ENCODE assay signal across 7 cellular contexts in genomic region chr1:145871994-145872411, GRCh38. TPM values are rescaled to one million over a fixed set of nuclear protein-coding genes. Genes with fewer than 3 reads are reported as not detected.
DNase-seq lines count a peak whose midpoint lies in the region; ATAC-seq and TF ChIP-seq lines count a peak whose summit lies in the region.

No MANE protein-coding gene starts in this region.

- H3K27ac Mint-ChIP-seq in activated T-helper 2 cell treated with anti-CD3 and anti-CD28 coated beads, Interferon-gamma antibody, Interleukin-2, Interleukin-4, amounts not matched to agents 10 μg/mL and 5 μg/mL and 100 μg/mL, durations not matched to agents 14 hours and 24 hours and 36 hours, result peak overlapping the region; percentile 53

- TF ChIP-seq CTCF in transverse colon (IDR thresholded peaks at IDR 0.05), result no peak

- H2BK12ac ChIP-seq in neuronal stem cell (ENCODE audit: low read length), result no peak overlapping the region

- peak overlapping the region; percentile 100 for H2BK15ac ChIP-seq in neuronal stem cell (ENCODE audit: low read length)

- H3K27me3 Mint-ChIP-seq in activated T-helper 2 cell treated with anti-CD3 and anti-CD28 coated beads, Interferon-gamma antibody, Interleukin-2, Interleukin-4, amounts not matched to agents 10 μg/mL and 5 μg/mL and 100 μg/mL, durations not matched to agents 14 hours and 24 hours and 36 hours (ENCODE audit: low read depth), result peaks cover 44% of the 10 kb centered on the region

- H2AK5ac ChIP-seq in neuronal stem cell (ENCODE audit: low read depth, low read length), result peak overlapping the region; percentile 56

- peak overlapping the region; percentile 70 for H4K8ac ChIP-seq in neuronal stem cell (ENCODE audit: low read depth, low read length)

- peak; percentile 62 for DNase-seq in LHCN-M2 (ENCODE audit: low read depth)
- DNase-seq in activated T-helper 2 cell treated with anti-CD3 and anti-CD28 coated beads, Interferon-gamma antibody, Interleukin-2, Interleukin-4, amounts not matched to agents 10 μg/mL and 5 μg/mL and 100 μg/mL, durations not matched to agents 14 hours and 24 hours and 36 hours (ENCODE audit: low spot score), result no peak
- peak; percentile 13 for DNase-seq in glomerular visceral epithelial cell (ENCODE audit: extremely low spot score)
- no peak for DNase-seq in neuronal stem cell (ENCODE audit: low spot score)
- peak; percentile 43 for DNase-seq in transverse colon

- H3K27ac ChIP-seq in neuronal stem cell (replicated peaks; ENCODE audit: low read length), result no peak overlapping the region
- peak overlapping the region; percentile 76 to 88 (median 79) for H3K27ac ChIP-seq in transverse colon

- peaks cover 17% of the 10 kb centered on the region for H3K4me1 Mint-ChIP-seq in activated T-helper 2 cell treated with anti-CD3 and anti-CD28 coated beads, Interferon-gamma antibody, Interleukin-2, Interleukin-4, amounts not matched to agents 10 μg/mL and 5 μg/mL and 100 μg/mL, durations not matched to agents 14 hours and 24 hours and 36 hours (ENCODE audit: low read depth)

- H3K4me3 Mint-ChIP-seq in activated T-helper 2 cell treated with anti-CD3 and anti-CD28 coated beads, Interferon-gamma antibody, Interleukin-2, Interleukin-4, amounts not matched to agents 10 μg/mL and 5 μg/mL and 100 μg/mL, durations not matched to agents 14 hours and 24 hours and 36 hours (ENCODE audit: low read depth), result peak overlapping the region; percentile 76

- H3K36me3 ChIP-seq in neuronal stem cell (replicated peaks in 1 of 2; ENCODE audit: control insufficient read depth in 2 of 2, insufficient read depth in 2 of 2, low read length in 2 of 2), result no peaks in the 10 kb centered on the region
- H3K36me3 ChIP-seq in transverse colon, result no peaks in the 10 kb centered on the region

- no peak for TF ChIP-seq EP300 in transverse colon (IDR thresholded peaks at IDR 0.05; ENCODE audit: low read depth)

- no peak for ATAC-seq in GM21390 (IDR thresholded peaks at IDR 0.05; ENCODE audit: unreplicated experiment)
- no peak for ATAC-seq in HG02970 (IDR thresholded peaks at IDR 0.05; ENCODE audit: low FRiP score, unreplicated experiment)

- no peaks in the 10 kb centered on the region for H3K36me3 Mint-ChIP-seq in activated T-helper 2 cell treated with anti-CD3 and anti-CD28 coated beads, Interferon-gamma antibody, Interleukin-2, Interleukin-4, amounts not matched to agents 10 μg/mL and 5 μg/mL and 100 μg/mL, durations not matched to agents 14 hours and 24 hours and 36 hours (ENCODE audit: low read depth)

- H3K27me3 ChIP-seq in neuronal stem cell (ENCODE audit: control insufficient read depth in 3 of 3, insufficient read depth in 3 of 3, low read depth in 1 of 3, low read length in 3 of 3) (peaks cover 0 to 69% (median 0%) of the 10 kb centered on the region in 3 experiments), transverse colon (peaks cover 26% of the 10 kb centered on the region)

- H2BK5ac ChIP-seq in neuronal stem cell (ENCODE audit: low read length), result peak overlapping the region; percentile 83

- intact Hi-C loops in activated T-helper 2 cell treated with anti-CD3 and anti-CD28 coated beads, Interferon-gamma antibody, Interleukin-2, Interleukin-4, amounts not matched to agents 10 μg/mL and 5 μg/mL and 100 μg/mL, durations not matched to agents 14 hours and 24 hours and 36 hours (cut with micrococcal nuclease), result no loop called here
- intact Hi-C loops in transverse colon (cut with DNase I; ENCODE audit: low total_unique reads), result no loop called here

- no peaks in the 10 kb centered on the region for H3K9me3 Mint-ChIP-seq in activated T-helper 2 cell treated with anti-CD3 and anti-CD28 coated beads, Interferon-gamma antibody, Interleukin-2, Interleukin-4, amounts not matched to agents 10 μg/mL and 5 μg/mL and 100 μg/mL, durations not matched to agents 14 hours and 24 hours and 36 hours

- peak overlapping the region; percentile 63 for H2BK120ac ChIP-seq in neuronal stem cell (ENCODE audit: low read depth, low read length)

- peak overlapping the region; percentile 97 for H3K18ac ChIP-seq in neuronal stem cell (ENCODE audit: low read length)

- in situ Hi-C loops in transverse colon (cut with MboI; ENCODE audit: low pct_ligation_motif_present in 1 of 4, low pct_unique_long_range_greater_than_20kb in 1 of 4, low sequenced_read_pairs in 3 of 4), result no loop called here

- no peak for TF ChIP-seq POLR2A in transverse colon (IDR thresholded peaks at IDR 0.05)

- no CpG with 5 or more reads among the region's 28 CpGs for WGBS in neuronal stem cell (ENCODE audit: extremely low coverage in 2 of 2, insufficient read length in 2 of 2, insufficient replicate concordance in 1 of 2), 2 donors
- WGBS in transverse colon (ENCODE audit: low coverage in 1 of 2), 2 donors, result 0 to 3% methylated on average over 5 to 27 of the region's 28 CpGs

- H3K14ac ChIP-seq in neuronal stem cell (ENCODE audit: low read length), result no peak overlapping the region

- H3K4me3 ChIP-seq in neuronal stem cell (ENCODE audit: low read length in 2 of 2) (peak overlapping the region; percentile 47 to 67), transverse colon (peak overlapping the region; percentile 27 to 50 (median 32))

- peak overlapping the region; percentile 86 for H3K23ac ChIP-seq in neuronal stem cell (ENCODE audit: low read depth, low read length, poor library complexity)

- H3K9ac ChIP-seq in neuronal stem cell (ENCODE audit: low read depth, low read length, poor library complexity), result no peak overlapping the region

- H3K4me2 ChIP-seq in neuronal stem cell (ENCODE audit: insufficient read depth, low read length, poor library complexity, severe bottlenecking), result peak overlapping the region; percentile 52

- no peaks in the 10 kb centered on the region for H3K9me3 ChIP-seq in neuronal stem cell (replicated peaks in 1 of 2; ENCODE audit: control insufficient read depth in 2 of 2, insufficient read depth in 1 of 2, low read depth in 1 of 2, low read length in 2 of 2)
- H3K9me3 ChIP-seq in transverse colon, result no peaks in the 10 kb centered on the region

- peak overlapping the region; percentile 99 for H2AFZ ChIP-seq in neuronal stem cell (ENCODE audit: low read length)

- peak overlapping the region; percentile 97 for H3K4ac ChIP-seq in neuronal stem cell (ENCODE audit: low read length)

- peak overlapping the region; percentile 97 for H4K91ac ChIP-seq in neuronal stem cell (ENCODE audit: low read depth, low read length, poor library complexity)

- H3K4me1 ChIP-seq in neuronal stem cell (ENCODE audit: control insufficient read depth in 2 of 2, insufficient read depth in 1 of 2, low read depth in 1 of 2, low read length in 2 of 2) (peaks cover 3 to 8% of the 10 kb centered on the region in 2 donors), transverse colon (peaks cover 0 to 16% (median 6%) of the 10 kb centered on the region in 4 donors)

- peaks cover 2% of the 10 kb centered on the region for H3K79me1 ChIP-seq in neuronal stem cell (ENCODE audit: low read depth, low read length)

RNA-seq across cellular contexts. Expression of gene PIAS3, which starts 13.1 kb away (rescaled TPM):
- 44.1 and 49.4 TPM in 2 replicates for total RNA-seq in LHCN-M2 (2014; rRNA removed)
- polyA plus RNA-seq in LHCN-M2 (2012), result 58.1 TPM
- 21.1 and 21.3 TPM in 2 replicates for total RNA-seq in activated T-helper 2 cell treated with anti-CD3 and anti-CD28 coated beads, Interferon-gamma antibody, Interleukin-2, Interleukin-4, amounts not matched to agents 10 μg/mL and 5 μg/mL and 100 μg/mL, durations not matched to agents 14 hours and 24 hours and 36 hours
- polyA plus RNA-seq in neuronal stem cell (2013, experiment 1 of 2), result 56.5 TPM
- 54.9 TPM for polyA plus RNA-seq in neuronal stem cell (2013, experiment 2 of 2)
- 10 to 100 TPM; 10.2 to 71.6 (median 17.8) TPM for total RNA-seq in transverse colon

RNA-seq across cellular contexts. Expression of gene ANKRD35, which starts 13.7 kb away (rescaled TPM):
- total RNA-seq in LHCN-M2 (2014; rRNA removed) (1.5 and 2.3 TPM in 2 replicates), transverse colon (1 to 10 TPM in 3 of 4 donors, not detected in 1; 1.1 to 1.8 (median 1.4) TPM)
- 1.1 TPM for polyA plus RNA-seq in LHCN-M2 (2012)
- total RNA-seq in activated T-helper 2 cell treated with anti-CD3 and anti-CD28 coated beads, Interferon-gamma antibody, Interleukin-2, Interleukin-4, amounts not matched to agents 10 μg/mL and 5 μg/mL and 100 μg/mL, durations not matched to agents 14 hours and 24 hours and 36 hours, result 0.23 and 0.37 TPM in 2 replicates
- 2.1 TPM for polyA plus RNA-seq in neuronal stem cell (2013, experiment 1 of 2)
- 2.2 TPM for polyA plus RNA-seq in neuronal stem cell (2013, experiment 2 of 2)

RNA-seq across cellular contexts. Expression of gene NUDT17, which starts 26.6 kb away (rescaled TPM):
- 2.4 and 5.6 TPM in 2 replicates for total RNA-seq in LHCN-M2 (2014; rRNA removed)
- 8.6 TPM for polyA plus RNA-seq in LHCN-M2 (2012)
- 2.6 and 3.4 TPM in 2 replicates for total RNA-seq in activated T-helper 2 cell treated with anti-CD3 and anti-CD28 coated beads, Interferon-gamma antibody, Interleukin-2, Interleukin-4, amounts not matched to agents 10 μg/mL and 5 μg/mL and 100 μg/mL, durations not matched to agents 14 hours and 24 hours and 36 hours
- 3.9 TPM for polyA plus RNA-seq in neuronal stem cell (2013, experiment 1 of 2)
- 3.9 TPM for polyA plus RNA-seq in neuronal stem cell (2013, experiment 2 of 2)
- 1 to 10 TPM in 2 of 4 donors, under 1 TPM in 1, not detected in 1; 0.95 to 2.2 (median 1.1) TPM for total RNA-seq in transverse colon

RNA-seq across cellular contexts. Expression of gene ITGA10, which starts 37.8 kb away (rescaled TPM):
- total RNA-seq in LHCN-M2 (2014; rRNA removed) (113 and 135 TPM in 2 replicates), transverse colon (10 to 100 TPM in 1 of 4 donors, 1 to 10 TPM in 3; 2.2 to 18.1 (median 5.4) TPM)
- 31.7 TPM for polyA plus RNA-seq in LHCN-M2 (2012)
- 0.89 and 1.1 TPM in 2 replicates for total RNA-seq in activated T-helper 2 cell treated with anti-CD3 and anti-CD28 coated beads, Interferon-gamma antibody, Interleukin-2, Interleukin-4, amounts not matched to agents 10 μg/mL and 5 μg/mL and 100 μg/mL, durations not matched to agents 14 hours and 24 hours and 36 hours
- polyA plus RNA-seq in neuronal stem cell (2013, experiment 1 of 2), result 0.01 TPM
- 0.04 TPM for polyA plus RNA-seq in neuronal stem cell (2013, experiment 2 of 2)

RNA-seq across cellular contexts. Expression of gene PEX11B, which starts 46.5 kb away (rescaled TPM):
- total RNA-seq in LHCN-M2 (2014; rRNA removed), result 38.7 and 40.1 TPM in 2 replicates
- 37.0 TPM for polyA plus RNA-seq in LHCN-M2 (2012)
- total RNA-seq in activated T-helper 2 cell treated with anti-CD3 and anti-CD28 coated beads, Interferon-gamma antibody, Interleukin-2, Interleukin-4, amounts not matched to agents 10 μg/mL and 5 μg/mL and 100 μg/mL, durations not matched to agents 14 hours and 24 hours and 36 hours, result 22.1 and 23.4 TPM in 2 replicates
- polyA plus RNA-seq in neuronal stem cell (2013, experiment 1 of 2), result 13.5 TPM
- polyA plus RNA-seq in neuronal stem cell (2013, experiment 2 of 2), result 12.5 TPM
- total RNA-seq in transverse colon, result 10 to 100 TPM in 3 of 4 donors, 1 to 10 TPM in 1; 8.8 to 38.9 (median 27.0) TPM

Comparison
In these comparisons a context has a peak if more than half of its experiments do, and no peak if none do; other contexts are left out.
1. DNase-seq: peak in LHCN-M2 (single experiment), glomerular visceral epithelial cell (single experiment) and transverse colon (single experiment); none in activated T-helper 2 cell treated with anti-CD3 and anti-CD28 coated beads, Interferon-gamma antibody, Interleukin-2, Interleukin-4, amounts not matched to agents 10 μg/mL and 5 μg/mL and 100 μg/mL, durations not matched to agents 14 hours and 24 hours and 36 hours (single experiment) and neuronal stem cell (single experiment).